In the genomic region with DNA sequence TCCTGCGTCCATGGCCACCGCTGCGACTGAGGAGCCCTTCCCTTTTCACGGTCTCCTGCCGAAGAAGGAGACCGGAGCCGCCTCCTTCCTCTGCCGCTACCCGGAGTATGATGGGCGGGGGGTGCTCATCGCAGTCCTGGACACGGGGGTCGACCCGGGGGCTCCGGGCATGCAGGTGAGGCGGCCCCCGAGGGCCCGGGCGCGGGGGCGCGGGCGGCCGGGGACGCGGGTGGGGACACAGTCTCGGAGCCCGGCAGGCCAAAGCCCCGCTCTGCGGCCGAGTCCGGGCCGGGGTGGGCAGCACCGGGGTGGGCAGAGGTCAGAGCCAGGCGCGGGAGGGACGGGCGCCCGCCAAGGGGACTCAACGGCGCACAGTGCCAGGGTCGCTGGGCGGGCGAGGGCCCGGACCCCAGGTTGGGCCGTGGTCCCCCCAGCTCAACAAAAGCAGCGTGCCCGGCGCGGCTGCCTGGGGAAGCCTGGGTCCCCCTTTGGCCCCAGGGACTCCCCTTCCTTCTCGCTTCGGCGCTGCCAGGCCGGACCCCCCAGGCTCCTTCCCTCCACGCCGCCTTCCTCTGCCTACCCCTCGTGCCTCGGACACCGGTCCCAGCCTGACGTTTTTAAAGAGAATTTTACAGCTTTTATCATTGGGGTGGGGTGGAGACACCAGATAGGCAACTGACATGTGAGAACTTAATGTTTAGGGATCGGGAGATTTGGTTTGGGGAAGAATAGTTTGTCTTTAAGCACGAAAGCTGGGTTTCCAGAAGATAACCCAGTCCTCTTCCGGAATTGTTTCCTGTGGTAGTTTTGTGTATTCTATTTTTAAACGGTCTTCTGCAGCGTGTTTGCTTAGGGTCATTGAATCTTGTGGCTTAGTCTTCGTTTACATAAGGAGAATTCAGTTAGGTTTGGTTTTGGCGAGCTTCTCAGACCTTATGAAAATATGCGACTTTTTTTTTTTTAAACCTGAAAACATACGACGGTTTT, we compare ENCODE assay signal across 8 cellular contexts. TPM values are rescaled to one million over a fixed set of nuclear protein-coding genes. Genes with fewer than 3 reads are reported as not detected.
DNase-seq lines count a peak whose midpoint lies in the region; ATAC-seq and TF ChIP-seq lines count a peak whose summit lies in the region.

No MANE protein-coding gene starts in this region.

- H3K9me3 ChIP-seq in HAP-1 = no peaks in the 10 kb centered on the region
- H3K9me3 ChIP-seq in MG63 = no peaks in the 10 kb centered on the region
- H3K9me3 ChIP-seq in esophagus squamous epithelium = no peaks in the 10 kb centered on the region

- H3K36me3 ChIP-seq in HAP-1 (replicated peaks) (no peaks in the 10 kb centered on the region; the same call in 1 of the 2 replicates), MG63 (peaks cover 3% of the 10 kb centered on the region; the same call in 1 of the 2 replicates), esophagus squamous epithelium (no peaks in the 10 kb centered on the region)

- peak in 1 of 2 donors; percentile 0 for ATAC-seq in naive thymus-derived CD8-positive, alpha-beta T cell

- WGBS in esophagus squamous epithelium, 2 donors = 0 to 2% methylated on average over 12 to 15 of the region's 70 CpGs

- H3K4me3 ChIP-seq in HAP-1 = peak overlapping the region; percentile 61
- H3K4me3 ChIP-seq in MG63 = peak overlapping the region; percentile 84
- H3K4me3 ChIP-seq in esophagus squamous epithelium = peak overlapping the region; percentile 74 to 100 (median 96)

- in situ Hi-C loops in HAP-1 (cut with MboI; ENCODE audit: low sequenced_read_pairs) = loop anchor here (5.0 kb wide), 2 partner anchors 175 to 250 kb away; a partner anchor contains a TSS

- peaks cover 36 to 75% (median 58%) of the 10 kb centered on the region in 4 donors for H3K4me1 Mint-ChIP-seq in naive thymus-derived CD8-positive, alpha-beta T cell

- H3K27ac ChIP-seq in esophagus squamous epithelium = peak overlapping the region; percentile 97 to 100 (median 99)

- intact Hi-C loops in esophagus squamous epithelium (cut with DNase I) = no loop called here

- H3K27ac Mint-ChIP-seq in naive thymus-derived CD8-positive, alpha-beta T cell = peak overlapping the region; percentile 93 to 100 (median 100)

- no peaks in the 10 kb centered on the region for H3K27me3 Mint-ChIP-seq in naive thymus-derived CD8-positive, alpha-beta T cell

- no peak for TF ChIP-seq POLR2A in esophagus squamous epithelium (IDR thresholded peaks at IDR 0.05)

- POLR2A ChIA-PET in naive thymus-derived CD8-positive, alpha-beta T cell (lab: Charles Lee) = interaction anchor here (0.9 to 10.3 kb wide), 18 partner anchors 12 to 250 kb away, joined by 3 to 302 read pairs (median 8); a partner anchor contains a TSS

- peaks cover 0 to 1% (median 0%) of the 10 kb centered on the region in 9 donors for H3K9me3 Mint-ChIP-seq in naive thymus-derived CD8-positive, alpha-beta T cell

- H3K27me3 ChIP-seq in HAP-1 (ENCODE audit: low read depth) (no peaks in the 10 kb centered on the region), MG63 (no peaks in the 10 kb centered on the region), esophagus squamous epithelium (no peaks in the 10 kb centered on the region)

- H3K4me1 ChIP-seq in HAP-1 (peaks cover 21% of the 10 kb centered on the region), esophagus squamous epithelium (peaks cover 4 to 69% (median 21%) of the 10 kb centered on the region in 3 donors)

- DNase-seq in NCI-H1417 (lab: John Stamatoyannopoulos, UW) (peak; percentile 47 to 76 (median 72)), NCI-H1417 treated with DMSO at 0.1 percent for 48 hours (lab: John Stamatoyannopoulos, UW) (no peak), HAP-1 (ENCODE audit: low spot score in 2 of 2) (peak in 1 of 2 experiments; percentile 35), MG63 (peak; percentile 6), esophagus squamous epithelium (lab: John Stamatoyannopoulos, UW) (no peak), NCI-H446 treated with DMSO at 0.1 percent for 48 hours (lab: John Stamatoyannopoulos, UW) (no peak)
- peak; percentile 70 for DNase-seq in activated CD8-positive, alpha-beta memory T cell treated with anti-CD3 and anti-CD28 coated beads, Interleukin-2, amount 50 U/mL, for 48 hours
- peak in 6 of 10 donors; percentile 5 to 39 (median 23) for DNase-seq in naive thymus-derived CD8-positive, alpha-beta T cell

- no peak for TF ChIP-seq CTCF in esophagus squamous epithelium (IDR thresholded peaks at IDR 0.05)

- peak overlapping the region; percentile 94 to 99 (median 97) for H3K4me3 Mint-ChIP-seq in naive thymus-derived CD8-positive, alpha-beta T cell

- peaks cover 1 to 17% (median 5%) of the 10 kb centered on the region in 3 donors for H3K36me3 Mint-ChIP-seq in naive thymus-derived CD8-positive, alpha-beta T cell

RNA-seq across cellular contexts. Expression of a gene that starts 0.5 kb away (rescaled TPM):
- total RNA-seq in MG63 (2014; rRNA removed; shearing (Covaris generic); ENCODE audit: low replicate concordance) = 33.9 and 43.6 TPM in 2 replicates
- 10 to 100 TPM; 19.9 to 39.9 (median 25.1) TPM for total RNA-seq in esophagus squamous epithelium
- 100 to 1,000 TPM; 210 to 224 TPM for total RNA-seq in naive thymus-derived CD8-positive, alpha-beta T cell
- 10 to 100 TPM; 52.3 to 64.7 (median 61.1) TPM for polyA plus RNA-seq in naive thymus-derived CD8-positive, alpha-beta T cell

Comparison
In these comparisons a context has a peak if more than half of its experiments do, and no peak if none do; other contexts are left out.
1. DNase-seq: peak in NCI-H1417 (3 of 3), MG63 (single experiment), activated CD8-positive, alpha-beta memory T cell treated with anti-CD3 and anti-CD28 coated beads, Interleukin-2, amount 50 U/mL, for 48 hours (single experiment) and naive thymus-derived CD8-positive, alpha-beta T cell (6 of 10); none in NCI-H1417 treated with DMSO at 0.1 percent for 48 hours (single experiment), esophagus squamous epithelium (single experiment) and NCI-H446 treated with DMSO at 0.1 percent for 48 hours (single experiment).
2. Peak in every context shown above with its lines, with median percentiles within 50 percentile points of each other: H3K4me3 ChIP-seq.